In genomic region chr1:54013393-54014008, GRCh38 we compare ENCODE assay signal across 1 cellular context.
TF ChIP-seq lines count a peak whose summit lies in the region.

No MANE protein-coding gene starts in this region.

TF ChIP-seq in H1, 55 proteins besides CTCF, POLR2A, EP300 and RAD21:
- TF ChIP-seq CHD2 (IDR thresholded peaks at IDR 0.05; ENCODE audit: low read length) (no peak), SP2 (IDR thresholded peaks at IDR 0.05; ENCODE audit: low read length) (no peak), MAFK (IDR thresholded peaks at IDR 0.05; ENCODE audit: low read depth, low read length) (no peak), HDAC6 (IDR thresholded peaks at IDR 0.05; ENCODE audit: low read depth, low read length) (no peak), SUZ12 (IDR thresholded peaks at IDR 0.05; ENCODE audit: low read length) (no peak), SAP30 (IDR thresholded peaks at IDR 0.05; ENCODE audit: insufficient read depth, insufficient replicate concordance, low read length) (no peak), SP4 (IDR thresholded peaks at IDR 0.05; ENCODE audit: low read length) (no peak), YY1 (IDR thresholded peaks at IDR 0.05; ENCODE audit: low read depth, low read length) (no peak), GTF2F1 (IDR thresholded peaks at IDR 0.05; ENCODE audit: borderline replicate concordance, low read depth, low read length) (no peak), SIRT6 (IDR thresholded peaks at IDR 0.05; ENCODE audit: low read length) (no peak), ATF2 (IDR thresholded peaks at IDR 0.05; ENCODE audit: low read length) (no peak)
